Comparison of ENCODE assay signal across 10 cellular contexts in the genomic region with DNA sequence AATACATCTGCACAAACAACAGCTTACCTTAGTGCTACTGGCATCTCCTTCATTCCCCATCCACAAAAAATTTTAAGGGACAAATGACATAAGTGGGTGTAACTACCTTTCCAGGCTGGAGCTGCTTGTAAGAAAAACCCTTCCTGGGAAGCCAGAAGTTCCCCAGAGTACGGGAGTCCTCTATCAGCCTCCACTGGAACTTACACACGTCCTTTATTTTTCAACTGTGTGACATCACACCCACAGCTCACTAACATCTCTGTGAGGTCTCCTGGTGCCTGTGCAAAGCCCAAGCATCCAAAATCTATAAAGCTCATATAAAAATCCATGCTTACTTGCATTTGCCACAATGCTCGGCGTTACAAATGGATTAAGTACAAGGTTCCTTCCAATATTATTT. TPM values are rescaled to one million over a fixed set of nuclear protein-coding genes. Genes with fewer than 3 reads are reported as not detected.
DNase-seq lines count a peak whose midpoint lies in the region; ATAC-seq, FAIRE-seq and TF ChIP-seq lines count a peak whose summit lies in the region.
"Had no signal": no experiment of that assay in that cellular context is flagged by ENCODE, and none has a peak within 500 bp of the region (broad histone marks: within the 10 kb centered on the region; RNA-seq: fewer than 3 reads in every experiment).

No MANE protein-coding gene starts in this region.

- H2AFZ ChIP-seq in PC-3 (ENCODE audit: low read length) = no peak overlapping the region

- no peaks in the 10 kb centered on the region for H3K9me2 ChIP-seq in PC-3 (replicated peaks; ENCODE audit: low read length)

- H3K27me3 ChIP-seq in PC-3 (ENCODE audit: low read length) = no peaks in the 10 kb centered on the region
- H3K27me3 ChIP-seq in ectodermal cell (ENCODE audit: control insufficient read depth, insufficient read depth, low read length, poor library complexity, severe bottlenecking) = no peaks in the 10 kb centered on the region

- H3F3A ChIP-seq in PC-3 (ENCODE audit: low read length, unreplicated experiment) = no peaks in the 10 kb centered on the region

- CTCF ChIA-PET in PC-3 (lab: Charles Lee) = no interaction called here

- peak overlapping the region; percentile 59 for H3K4me2 ChIP-seq in PC-3 (ENCODE audit: low read length)

- POLR2A ChIA-PET in PC-3 (lab: Charles Lee; ENCODE audit: unreplicated experiment) = no interaction called here

- no TSS peak for BruUV-seq in PC-3 (replicated peaks; lab: Mats Ljungman, UMichigan)

- no peak for TF ChIP-seq CTCF in PC-3 (conservative IDR thresholded peaks at IDR 0.05; ENCODE audit: low read depth, low read length)
- no peak for TF ChIP-seq CTCF in D721Med (IDR thresholded peaks at IDR 0.05; ENCODE audit: insufficient read depth, missing control alignments)

- H3K9me3 ChIP-seq in PC-3 (ENCODE audit: low read length) (no peaks in the 10 kb centered on the region), ectodermal cell (ENCODE audit: control insufficient read depth, low read length) (no peaks in the 10 kb centered on the region)

- intact Hi-C loops in PC-3 (cut with micrococcal nuclease) = no loop called here

- H3K9ac ChIP-seq in PC-3 (ENCODE audit: low read length) = no peak overlapping the region

- H3K27ac ChIP-seq in PC-3 (ENCODE audit: low read length) (peak overlapping the region; percentile 58), ectodermal cell (ENCODE audit: insufficient read depth, low read depth, low read length, poor library complexity, severe bottlenecking) (peak overlapping the region; percentile 20)

- ATAC-seq in PC-3 (no peak), GM21529 (IDR thresholded peaks at IDR 0.05; ENCODE audit: unreplicated experiment) (no peak)

- DNase-seq in Daoy (ENCODE audit: low read depth) (peak; percentile 38), PC-3 (no peak), pulmonary artery endothelial cell (ENCODE audit: low read depth, low spot score) (peak; percentile 27), SIG-M5 (lab: John Stamatoyannopoulos, UW) (no peak), D721Med (ENCODE audit: insufficient read length, low spot score) (no peak), mucosa of gallbladder (ENCODE audit: low spot score) (no peak)
- DNase-seq: activated gamma-delta T cell treated with Interleukin-2 at 50 U/mL for 16 hours, RPMI8226 had no signal

- WGBS in ectodermal cell, 2 experiments = 86% methylated on average over 4 of the region's 4 CpGs

- H3K4me1 ChIP-seq in PC-3 (ENCODE audit: insufficient read depth, low read length) = peaks cover 17% of the 10 kb centered on the region
- H3K4me1 ChIP-seq in ectodermal cell (ENCODE audit: control insufficient read depth, insufficient read depth, low read length) = peaks cover 62% of the 10 kb centered on the region

- H3K36me3 ChIP-seq in PC-3 (ENCODE audit: low read depth, low read length) (no peaks in the 10 kb centered on the region), ectodermal cell (ENCODE audit: control insufficient read depth, insufficient read depth, low read length) (peaks cover 3% of the 10 kb centered on the region)

- H3K79me2 ChIP-seq in PC-3 (ENCODE audit: low read length) = no peaks in the 10 kb centered on the region

- H4K20me1 ChIP-seq in PC-3 (ENCODE audit: low read length) = no peaks in the 10 kb centered on the region

- H3K4me3 ChIP-seq in PC-3 (ENCODE audit: low read length) (peak overlapping the region; percentile 32; the same call in 1 of the 2 replicates), ectodermal cell (ENCODE audit: insufficient read depth, low read depth, low read length) (no peak overlapping the region)

- no peak for FAIRE-seq in D721Med (lab: Jason Lieb, UNC)

RNA-seq across cellular contexts. Expression of a gene that starts 27.6 kb away (rescaled TPM):
- total RNA-seq in Daoy (2014; rRNA removed; shearing (Covaris generic)) = 23.3 and 23.8 TPM in 2 replicates
- total RNA-seq in PC-3 (2014; rRNA removed) = 2.2 and 2.9 TPM in 2 replicates
- polyA plus RNA-seq in ectodermal cell (2013, experiment 1 of 4) = 109 TPM
- 111 TPM for polyA plus RNA-seq in ectodermal cell (2013, experiment 2 of 4)
- polyA plus RNA-seq in ectodermal cell (2013, experiment 3 of 4) = 102 TPM
- polyA plus RNA-seq in ectodermal cell (2013, experiment 4 of 4) = 105 TPM
- total RNA-seq in pulmonary artery endothelial cell = 111 and 126 TPM in 2 replicates
- total RNA-seq in mucosa of gallbladder = 64.4 TPM

Comparison
In these comparisons a context has a peak if more than half of its experiments do, and no peak if none do; other contexts are left out.
1. DNase-seq: peak in Daoy (single experiment) and pulmonary artery endothelial cell (single experiment); none in PC-3 (single experiment), SIG-M5 (single experiment), D721Med (single experiment) and mucosa of gallbladder (single experiment).